In the genomic region with DNA sequence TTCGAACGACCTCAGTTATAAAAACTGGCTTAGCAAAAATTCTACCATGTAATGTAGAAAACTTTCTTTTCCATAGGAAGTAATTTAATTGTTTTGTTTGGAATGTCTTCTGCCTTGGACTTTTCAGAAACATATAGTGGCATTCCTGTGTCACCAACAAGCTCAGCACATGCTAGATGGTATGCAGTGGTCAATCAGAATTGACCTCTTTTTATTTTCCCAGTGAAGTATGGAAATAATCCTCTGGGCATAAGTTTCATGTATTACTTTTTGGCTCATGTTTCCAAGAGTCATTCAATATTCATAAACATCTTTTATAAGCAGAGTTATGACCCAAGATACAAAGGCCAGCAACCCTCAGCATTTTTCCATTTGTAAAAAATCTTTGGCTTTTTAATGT, we compare ENCODE assay signal across 30 cellular contexts. TPM values are rescaled to one million over a fixed set of nuclear protein-coding genes. Genes with fewer than 3 reads are reported as not detected.
"Had no signal": no experiment of that assay in that cellular context is flagged by ENCODE, and none has a peak within 500 bp of the region (broad histone marks: within the 10 kb centered on the region; RNA-seq: fewer than 3 reads in every experiment).

No MANE protein-coding gene starts in this region.

- H3K27ac ChIP-seq: adrenal gland, brain microvascular endothelial cell, gastrocnemius medialis, pancreas, psoas muscle had no signal

- H3K36me3 ChIP-seq: adrenal gland, ascending aorta, brain microvascular endothelial cell, gastrocnemius medialis, pancreas, tibial artery had no signal

- H3K27ac Mint-ChIP-seq: activated B cell treated with CpG ODN at 0.5 μM for 24 hours; activated CD4-positive, alpha-beta T cell treated with anti-CD3 and anti-CD28 coated beads for 36 hours; activated naive CD4-positive, alpha-beta T cell treated with anti-CD3 and anti-CD28 coated beads, Interleukin-2, amount 50 U/mL, for 72 hours; activated T-cell treated with anti-CD3 and anti-CD28 coated beads, Interleukin-2, amount 50 U/mL, for 24 hours; activated T-helper 17 cell treated with anti-CD3 and anti-CD28 coated beads, Interleukin-2, amount 50 U/mL, for 72 hours; natural killer cell treated with Interleukin-12 subunit alpha and Interleukin-12 subunit beta and Interleukin-15 and Interleukin-18, amount 100 ng/mL, for 72 hours; stimulated activated effector memory CD8-positive, alpha-beta T cell treated with anti-CD3 and anti-CD28 coated beads, Interleukin-12 subunit alpha, Interleukin-12 subunit beta, amount 100 ng/mL, for 72 hours; stimulated activated naive CD8-positive, alpha-beta T cell treated with anti-CD3 and anti-CD28 coated beads, Interleukin-15, amount 100 ng/mL, for 72 hours; T-helper 17 cell had no signal

- H3K4me1 Mint-ChIP-seq: activated B cell treated with CpG ODN at 0.5 μM for 24 hours; activated CD4-positive, alpha-beta T cell treated with anti-CD3 and anti-CD28 coated beads for 36 hours; activated T-helper 17 cell treated with anti-CD3 and anti-CD28 coated beads, Interleukin-2, amount 50 U/mL, for 72 hours; central memory CD8-positive, alpha-beta T cell; stimulated activated effector memory CD8-positive, alpha-beta T cell treated with anti-CD3 and anti-CD28 coated beads, Interleukin-12 subunit alpha, Interleukin-12 subunit beta, amount 100 ng/mL, for 72 hours; stimulated activated naive CD8-positive, alpha-beta T cell treated with anti-CD3 and anti-CD28 coated beads, Interleukin-15, amount 100 ng/mL, for 72 hours; T-helper 17 cell had no signal

- H3K4me1 ChIP-seq: adrenal gland, gastrocnemius medialis, pancreas, psoas muscle had no signal

- H3K27me3 ChIP-seq: adrenal gland, ascending aorta, brain microvascular endothelial cell, gastrocnemius medialis, pancreas, tibial artery had no signal

- H3K36me3 Mint-ChIP-seq: activated naive CD4-positive, alpha-beta T cell treated with anti-CD3 and anti-CD28 coated beads, Interleukin-2, amount 50 U/mL, for 72 hours; natural killer cell treated with Interleukin-12 subunit alpha and Interleukin-12 subunit beta and Interleukin-15 and Interleukin-18, amount 100 ng/mL, for 72 hours; stimulated activated effector memory CD8-positive, alpha-beta T cell treated with anti-CD3 and anti-CD28 coated beads, Interleukin-12 subunit alpha, Interleukin-12 subunit beta, amount 100 ng/mL, for 72 hours had no signal

- ATAC-seq: activated CD4-positive, alpha-beta T cell treated with anti-CD3 and anti-CD28 coated beads for 36 hours; activated naive CD4-positive, alpha-beta T cell treated with anti-CD3 and anti-CD28 coated beads, Interleukin-2, amount 50 U/mL, for 72 hours; activated T-helper 17 cell treated with anti-CD3 and anti-CD28 coated beads, Interleukin-2, amount 50 U/mL, for 72 hours; esophagus mucosa; gastrocnemius medialis; left ventricle myocardium superior; natural killer cell treated with Interleukin-12 subunit alpha and Interleukin-12 subunit beta and Interleukin-15 and Interleukin-18, amount 100 ng/mL, for 72 hours; pancreas; psoas muscle; right cardiac atrium; stimulated activated effector memory CD8-positive, alpha-beta T cell treated with anti-CD3 and anti-CD28 coated beads, Interleukin-12 subunit alpha, Interleukin-12 subunit beta, amount 100 ng/mL, for 72 hours; stimulated activated naive CD8-positive, alpha-beta T cell treated with anti-CD3 and anti-CD28 coated beads, Interleukin-15, amount 100 ng/mL, for 72 hours; T-helper 17 cell had no signal

- H3K27me3 Mint-ChIP-seq: activated B cell treated with CpG ODN at 0.5 μM for 24 hours; activated T-cell treated with anti-CD3 and anti-CD28 coated beads, Interleukin-2, amount 50 U/mL, for 24 hours; central memory CD8-positive, alpha-beta T cell; natural killer cell treated with Interleukin-12 subunit alpha and Interleukin-12 subunit beta and Interleukin-15 and Interleukin-18, amount 100 ng/mL, for 72 hours; stimulated activated naive CD8-positive, alpha-beta T cell treated with anti-CD3 and anti-CD28 coated beads, Interleukin-15, amount 100 ng/mL, for 72 hours had no signal

- DNase-seq: activated B cell treated with CpG ODN at 0.5 μM for 24 hours; activated CD4-positive, alpha-beta T cell treated with anti-CD3 and anti-CD28 coated beads for 36 hours; activated CD4-positive, alpha-beta T cell treated with anti-CD3 and anti-CD28 coated beads, Interleukin-2, amount 50 U/mL, for 4 hours; activated CD8-positive, alpha-beta memory T cell treated with anti-CD3 and anti-CD28 coated beads for 24 hours; activated CD8-positive, alpha-beta memory T cell treated with anti-CD3 and anti-CD28 coated beads, Interleukin-2, amount 50 U/mL, for 4 hours; activated T-cell treated with anti-CD3 and anti-CD28 coated beads, Interleukin-2, amount 50 U/mL, for 24 hours; adrenal gland; brain microvascular endothelial cell; effector CD8-positive, alpha-beta T cell; gastrocnemius medialis; hypothalamus; left ventricle myocardium superior; mammary epithelial cell; midbrain; pancreas; psoas muscle; right cardiac atrium; small intestine; stimulated activated CD4-positive, alpha-beta T cell treated with anti-CD3 and anti-CD28 coated beads, Interleukin-2, amount 100 ng/mL, for 24 hours; stimulated activated naive CD8-positive, alpha-beta T cell treated with anti-CD3 and anti-CD28 coated beads, Interleukin-15, amount 100 ng/mL, for 72 hours; T-helper 17 cell; tibial artery had no signal

- H3K9me3 Mint-ChIP-seq: activated T-cell treated with anti-CD3 and anti-CD28 coated beads, Interleukin-2, amount 50 U/mL, for 24 hours; activated T-helper 17 cell treated with anti-CD3 and anti-CD28 coated beads, Interleukin-2, amount 50 U/mL, for 72 hours; central memory CD8-positive, alpha-beta T cell; stimulated activated effector memory CD8-positive, alpha-beta T cell treated with anti-CD3 and anti-CD28 coated beads, Interleukin-12 subunit alpha, Interleukin-12 subunit beta, amount 100 ng/mL, for 72 hours; stimulated activated naive CD8-positive, alpha-beta T cell treated with anti-CD3 and anti-CD28 coated beads, Interleukin-15, amount 100 ng/mL, for 72 hours had no signal

- H3K4me3 Mint-ChIP-seq: activated B cell treated with CpG ODN at 0.5 μM for 24 hours; activated CD4-positive, alpha-beta T cell treated with anti-CD3 and anti-CD28 coated beads for 36 hours; activated T-cell treated with anti-CD3 and anti-CD28 coated beads, Interleukin-2, amount 50 U/mL, for 24 hours; activated T-helper 17 cell treated with anti-CD3 and anti-CD28 coated beads, Interleukin-2, amount 50 U/mL, for 72 hours; central memory CD8-positive, alpha-beta T cell; natural killer cell treated with Interleukin-12 subunit alpha and Interleukin-12 subunit beta and Interleukin-15 and Interleukin-18, amount 100 ng/mL, for 72 hours; stimulated activated effector memory CD8-positive, alpha-beta T cell treated with anti-CD3 and anti-CD28 coated beads, Interleukin-12 subunit alpha, Interleukin-12 subunit beta, amount 100 ng/mL, for 72 hours; stimulated activated naive CD8-positive, alpha-beta T cell treated with anti-CD3 and anti-CD28 coated beads, Interleukin-15, amount 100 ng/mL, for 72 hours; T-helper 17 cell had no signal

- H3K9me3 ChIP-seq: adrenal gland, ascending aorta, gastrocnemius medialis, pancreas, psoas muscle, tibial artery had no signal

- H3K4me3 ChIP-seq: adrenal gland, coronary artery, gastrocnemius medialis, pancreas, psoas muscle, tibial artery had no signal

RNA-seq across cellular contexts. Expression of gene NALCN, which starts 33.6 kb away (rescaled TPM):
- total RNA-seq: activated B cell treated with CpG ODN at 0.5 μM for 24 hours; activated CD4-positive, alpha-beta T cell treated with anti-CD3 and anti-CD28 coated beads for 36 hours; activated naive CD4-positive, alpha-beta T cell treated with anti-CD3 and anti-CD28 coated beads, Interleukin-2, amount 50 U/mL, for 72 hours; activated T-helper 17 cell treated with anti-CD3 and anti-CD28 coated beads, Interleukin-2, amount 50 U/mL, for 72 hours; esophagus mucosa; natural killer cell treated with Interleukin-12 subunit alpha and Interleukin-12 subunit beta and Interleukin-15 and Interleukin-18, amount 100 ng/mL, for 72 hours; T-helper 17 cell had no signal
